In the genomic region with DNA sequence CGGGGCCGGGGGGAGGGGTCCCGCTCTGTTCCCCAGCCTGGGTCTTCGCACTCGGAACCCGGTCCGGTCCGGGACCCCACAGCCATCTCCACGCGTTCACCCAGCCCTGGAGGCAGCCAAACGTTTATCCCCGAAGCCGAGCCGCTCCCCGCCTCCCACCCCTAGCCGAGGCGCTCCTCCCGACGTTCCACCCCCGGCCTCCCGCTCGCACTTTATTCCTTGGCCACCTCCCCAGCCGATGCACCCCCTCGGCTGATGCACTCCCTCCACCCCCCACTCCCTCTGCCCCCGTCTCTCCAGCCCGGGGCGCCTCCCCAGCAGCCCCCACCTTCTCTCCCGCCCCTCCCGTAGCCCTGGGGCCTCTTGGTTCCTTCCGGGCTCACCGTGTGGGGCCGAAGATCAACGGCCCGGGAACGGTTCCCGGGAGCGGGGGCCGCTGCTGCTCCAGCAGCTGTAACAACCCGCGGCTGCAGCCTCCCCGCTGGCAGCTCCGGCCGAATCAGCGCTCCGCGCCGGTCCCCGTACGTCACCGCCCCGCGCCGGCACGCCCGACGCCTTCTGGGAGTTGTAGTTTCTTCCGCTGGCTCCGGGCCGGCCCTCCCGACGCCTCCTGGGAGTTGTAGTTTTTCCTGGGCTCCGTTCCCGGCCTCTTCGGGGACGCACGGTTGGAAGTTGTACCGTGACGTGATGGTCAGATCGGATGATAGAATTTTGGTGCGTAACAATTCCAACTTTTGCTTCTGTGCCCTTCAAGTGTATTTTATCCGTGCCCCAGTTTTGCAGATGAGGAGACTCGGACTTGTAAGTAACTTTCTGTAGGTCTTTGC, we compare ENCODE assay signal across 8 cellular contexts. TPM values are rescaled to one million over a fixed set of nuclear protein-coding genes. Genes with fewer than 3 reads are reported as not detected.
DNase-seq lines count a peak whose midpoint lies in the region; ATAC-seq and TF ChIP-seq lines count a peak whose summit lies in the region.

A gene with protein sequence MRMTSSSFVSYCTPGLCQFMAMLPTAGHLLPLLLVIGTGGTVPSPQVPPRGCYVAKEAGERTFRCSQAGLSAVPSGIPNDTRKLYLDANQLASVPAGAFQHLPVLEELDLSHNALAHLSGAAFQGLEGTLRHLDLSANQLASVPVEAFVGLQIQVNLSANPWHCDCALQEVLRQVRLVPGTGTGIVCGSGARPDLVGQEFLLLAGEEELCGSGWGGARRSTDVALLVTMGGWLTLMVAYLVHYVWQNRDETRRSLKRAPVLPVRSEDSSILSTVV (plus strand): TSS at position 632 of the 827 bp plus-strand sequence. CDS start 13,792 bp downstream, outside the sequence.
A gene with protein sequence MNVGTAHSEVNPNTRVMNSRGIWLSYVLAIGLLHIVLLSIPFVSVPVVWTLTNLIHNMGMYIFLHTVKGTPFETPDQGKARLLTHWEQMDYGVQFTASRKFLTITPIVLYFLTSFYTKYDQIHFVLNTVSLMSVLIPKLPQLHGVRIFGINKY (minus strand): TSS at position 501 of the 827 bp plus-strand sequence. CDS start 3,398 bp downstream, outside the sequence.

- CTCF ChIA-PET in Panc1 (lab: Charles Lee): no interaction called here

- H3K4me3 Mint-ChIP-seq in activated T-cell treated with anti-CD3 and anti-CD28 coated beads, Interleukin-2, amount 50 U/mL, for 72 hours: peak within 1 kb of the TSS; percentile 90 to 99

- H3K79me2 ChIP-seq in KMS-11 (ENCODE audit: insufficient read depth, low read depth): peaks cover 46% of the 10 kb centered on the region

- DNase-seq in DMS153 (lab: John Stamatoyannopoulos, UW) (peak; percentile 73), Panc1 (ENCODE audit: low read depth, low spot score) (peak; percentile 58), esophagus muscularis mucosa (ENCODE audit: extremely low spot score) (peak; percentile 98)
- DNase-seq in activated T-cell treated with anti-CD3 and anti-CD28 coated beads, Interleukin-2, amount 50 U/mL, for 72 hours: peak; percentile 93 to 96
- peak; percentile 74 for DNase-seq in stimulated activated CD8-positive, alpha-beta memory T cell treated with anti-CD3 and anti-CD28 coated beads, Interleukin-7, amount 100 ng/mL, for 24 hours (ENCODE audit: low read depth)

- no TSS peak for BruUV-seq in Panc1 (replicated peaks; lab: Mats Ljungman, UMichigan)

- peaks cover 5 to 6% of the 10 kb centered on the region in 2 donors for H3K36me3 Mint-ChIP-seq in activated T-cell treated with anti-CD3 and anti-CD28 coated beads, Interleukin-2, amount 50 U/mL, for 72 hours (ENCODE audit: insufficient read depth in 2 of 2)

- H3K27me3 Mint-ChIP-seq in activated T-cell treated with anti-CD3 and anti-CD28 coated beads, Interleukin-2, amount 50 U/mL, for 72 hours (ENCODE audit: low read depth): no peaks in the 10 kb centered on the region

- in situ Hi-C loops in Panc1 (cut with HindIII; ENCODE audit: low pct_unique_long_range_greater_than_20kb, low sequenced_read_pairs): no loop called here

- no peak for TF ChIP-seq EP300 in esophagus muscularis mucosa (IDR thresholded peaks at IDR 0.05)

- intact Hi-C loops in Panc1 (cut with micrococcal nuclease; ENCODE audit: unreplicated experiment) (no loop called here), esophagus muscularis mucosa (cut with DNase I) (loop anchor here (2.0 kb wide), 1 partner anchor 53 kb away; a partner anchor contains a TSS)

- H3K27ac ChIP-seq in KMS-11: peak within 1 kb of the TSS; percentile 97
- H3K27ac ChIP-seq in Panc1 (ENCODE audit: low read length): peak within 1 kb of the TSS; percentile 88
- peak within 1 kb of the TSS; percentile 89 to 94 (median 93) for H3K27ac ChIP-seq in esophagus muscularis mucosa (replicated peaks in 1 of 4)
- H3K27ac ChIP-seq in muscle layer of duodenum (ENCODE audit: low read length): peak within 1 kb of the TSS; percentile 94

- H3K9ac ChIP-seq in KMS-11: peak within 1 kb of the TSS; percentile 91

- WGBS in esophagus muscularis mucosa: under 1% methylated on average over 62 of the region's 72 CpGs

- peak within 1 kb of the TSS; percentile 75 for H3K4me2 ChIP-seq in KMS-11

- H3K27ac Mint-ChIP-seq in activated T-cell treated with anti-CD3 and anti-CD28 coated beads, Interleukin-2, amount 50 U/mL, for 72 hours: peak within 1 kb of the TSS; percentile 82

- peak; percentile 54 for TF ChIP-seq POLR2A in esophagus muscularis mucosa (IDR thresholded peaks at IDR 0.05; ENCODE audit: low read depth)

- H4K20me1 ChIP-seq in KMS-11 (ENCODE audit: insufficient read depth): no peaks in the 10 kb centered on the region; the same call in 1 of the 2 replicates

- H3K4me1 ChIP-seq in KMS-11 (ENCODE audit: low read depth, poor library complexity, severe bottlenecking) (peaks cover 60% of the 10 kb centered on the region), Panc1 (ENCODE audit: control insufficient read depth, insufficient read depth, low read length) (peaks cover 36% of the 10 kb centered on the region), esophagus muscularis mucosa (peaks cover 42 to 56% (median 47%) of the 10 kb centered on the region in 4 donors), muscle layer of duodenum (ENCODE audit: control insufficient read depth in 1 of 2, insufficient read depth in 2 of 2, low read length in 2 of 2) (peaks cover 17 to 36% of the 10 kb centered on the region in 2 donors)

- TF ChIP-seq CTCF in KMS-11 (conservative IDR thresholded peaks at IDR 0.05; ENCODE audit: low read depth, low read length) (no peak), Panc1 (IDR thresholded peaks at IDR 0.05) (no peak), esophagus muscularis mucosa (IDR thresholded peaks at IDR 0.05) (no peak)

- H3K4me3 ChIP-seq in KMS-11 (IDR thresholded peaks at IDR 0.05; ENCODE audit: insufficient read depth, low read depth, low read length): peak within 1 kb of the TSS; percentile 25
- H3K4me3 ChIP-seq in Panc1 (ENCODE audit: low read depth in 2 of 2, low read length in 2 of 2): peak within 1 kb of the TSS; percentile 63 to 77
- peak within 1 kb of the TSS; percentile 80 to 92 (median 91) for H3K4me3 ChIP-seq in esophagus muscularis mucosa
- peak within 1 kb of the TSS; percentile 78 to 90 for H3K4me3 ChIP-seq in muscle layer of duodenum (ENCODE audit: low read depth in 1 of 2, low read length in 2 of 2)

- H3K27me3 ChIP-seq in KMS-11 (ENCODE audit: insufficient read depth, low read depth) (no peaks in the 10 kb centered on the region), Panc1 (ENCODE audit: control insufficient read depth, insufficient read depth, low read length) (no peaks in the 10 kb centered on the region), esophagus muscularis mucosa (no peaks in the 10 kb centered on the region), muscle layer of duodenum (ENCODE audit: low read depth, low read length) (no peaks in the 10 kb centered on the region)

- POLR2A ChIA-PET in Panc1 (lab: Charles Lee): no interaction called here

- no peaks in the 10 kb centered on the region for H3K9me3 ChIP-seq in Panc1 (ENCODE audit: control insufficient read depth, insufficient read depth, low read depth, low read length)
- no peaks in the 10 kb centered on the region for H3K9me3 ChIP-seq in esophagus muscularis mucosa
- H3K9me3 ChIP-seq in muscle layer of duodenum (ENCODE audit: control insufficient read depth in 1 of 2, low read length in 2 of 2): no peaks in the 10 kb centered on the region

- ATAC-seq in GM21717 (IDR thresholded peaks at IDR 0.05; ENCODE audit: unreplicated experiment) (peak; percentile 54), Panc1 (peak; percentile 96)
- peak; percentile 90 to 92 for ATAC-seq in activated T-cell treated with anti-CD3 and anti-CD28 coated beads, Interleukin-2, amount 50 U/mL, for 72 hours (replicated peaks in 1 of 2)

- H3K9me3 Mint-ChIP-seq in activated T-cell treated with anti-CD3 and anti-CD28 coated beads, Interleukin-2, amount 50 U/mL, for 72 hours: no peaks in the 10 kb centered on the region

- peaks cover 53% of the 10 kb centered on the region for H3K4me1 Mint-ChIP-seq in activated T-cell treated with anti-CD3 and anti-CD28 coated beads, Interleukin-2, amount 50 U/mL, for 72 hours (ENCODE audit: low read depth)

- peak within 1 kb of the TSS; percentile 86 for H2AFZ ChIP-seq in KMS-11 (ENCODE audit: low read depth)

- H3K36me3 ChIP-seq in KMS-11 (ENCODE audit: insufficient read depth) (peaks cover 7% of the 10 kb centered on the region; the same call in 1 of the 2 replicates), Panc1 (ENCODE audit: control insufficient read depth, insufficient read depth, low read length) (no peaks in the 10 kb centered on the region; the same call in 1 of the 2 replicates), esophagus muscularis mucosa (peaks cover 16 to 20% (median 17%) of the 10 kb centered on the region in 4 donors), muscle layer of duodenum (ENCODE audit: control insufficient read depth in 1 of 2, insufficient read depth in 2 of 2, low read length in 2 of 2) (peaks cover 13 to 26% of the 10 kb centered on the region in 2 donors)

RNA-seq across cellular contexts. Expression of the first gene that starts in this region (rescaled TPM):
- total RNA-seq in Panc1 (2021; ENCODE audit: unreplicated experiment) (not detected), esophagus muscularis mucosa (not detected)
- not detected for polyA plus RNA-seq in Panc1 (2012; ENCODE audit: insufficient read length)
- total RNA-seq in activated T-cell treated with anti-CD3 and anti-CD28 coated beads, Interleukin-2, amount 50 U/mL, for 72 hours: not detected

RNA-seq across cellular contexts. Expression of the second gene that starts in this region (rescaled TPM):
- total RNA-seq in Panc1 (2021; ENCODE audit: unreplicated experiment) (55.1 TPM), esophagus muscularis mucosa (10 to 100 TPM; 33.2 to 68.6 (median 45.9) TPM)
- polyA plus RNA-seq in Panc1 (2012; ENCODE audit: insufficient read length): 104 TPM
- 100 to 1,000 TPM; 104 to 114 TPM for total RNA-seq in activated T-cell treated with anti-CD3 and anti-CD28 coated beads, Interleukin-2, amount 50 U/mL, for 72 hours

Comparison
In these comparisons a context has a peak if more than half of its experiments do, and no peak if none do; other contexts are left out.
1. Peak in every context shown above with its lines: DNase-seq, ATAC-seq, H3K4me3 ChIP-seq and H3K27ac ChIP-seq.
2. H3K4me3 ChIP-seq: peak in every context shown above with its lines; median percentile 91 in esophagus muscularis mucosa; 84 in muscle layer of duodenum; 70 in Panc1; 25 in KMS-11.